8 cellular contexts compared by ENCODE assay signal in genomic region chr2:148926291-148926961, GRCh38. TPM values are rescaled to one million over a fixed set of nuclear protein-coding genes. Genes with fewer than 3 reads are reported as not detected.
DNase-seq lines count a peak whose midpoint lies in the region; ATAC-seq and TF ChIP-seq lines count a peak whose summit lies in the region.

No MANE protein-coding gene starts in this region.

- in situ Hi-C loops in KBM-7 (cut with MboI; ENCODE audit: low pct_unique_long_range_greater_than_20kb, low sequenced_read_pairs), result no loop called here

- H3K27me3 ChIP-seq in dorsolateral prefrontal cortex, result no peaks in the 10 kb centered on the region
- H3K27me3 ChIP-seq in mucosa of rectum (ENCODE audit: control insufficient read depth in 2 of 2, insufficient read depth in 2 of 2, low read length in 2 of 2), result no peaks in the 10 kb centered on the region
- no peaks in the 10 kb centered on the region for H3K27me3 ChIP-seq in subcutaneous abdominal adipose tissue (ENCODE audit: control insufficient read depth in 5 of 5, insufficient read depth in 4 of 5, low read length in 5 of 5)

- H3K9me3 ChIP-seq in mucosa of rectum (ENCODE audit: control insufficient read depth in 2 of 2, low read length in 2 of 2) (no peaks in the 10 kb centered on the region), subcutaneous abdominal adipose tissue (ENCODE audit: control insufficient read depth in 5 of 5, low read length in 5 of 5) (no peaks in the 10 kb centered on the region)

- no peaks in the 10 kb centered on the region for H3K36me3 ChIP-seq in mucosa of rectum (ENCODE audit: control insufficient read depth in 2 of 2, insufficient read depth in 2 of 2, low read length in 2 of 2)
- H3K36me3 ChIP-seq in subcutaneous abdominal adipose tissue (ENCODE audit: control insufficient read depth in 5 of 5, insufficient read depth in 5 of 5, low read length in 5 of 5), result no peaks in the 10 kb centered on the region

- peak overlapping the region in 44 of 59 donors; percentile 1 to 52 (median 28) for H3K4me3 ChIP-seq in dorsolateral prefrontal cortex
- peak overlapping the region; percentile 29 to 39 for H3K4me3 ChIP-seq in mucosa of rectum (ENCODE audit: low read length in 2 of 2)
- peak overlapping the region in 4 of 5 donors; percentile 11 to 50 (median 40) for H3K4me3 ChIP-seq in subcutaneous abdominal adipose tissue (ENCODE audit: low read depth in 1 of 5, low read length in 5 of 5)

- DNase-seq in GM03348 (ENCODE audit: low spot score) (peak; percentile 71), KBM-7 (peak; percentile 64), dorsolateral prefrontal cortex (peak; percentile 58 to 92 (median 72)), NCI-H2196 (lab: John Stamatoyannopoulos, UW; ENCODE audit: unreplicated experiment) (no peak)
- DNase-seq in activated CD4-positive, CD25-positive, alpha-beta regulatory T cell treated with anti-CD3 and anti-CD28 coated beads, Interleukin-2, amount 50 U/mL, for 72 hours, result peak; percentile 44

- intact Hi-C loops in dorsolateral prefrontal cortex (cut with DNase I), result loop anchor here (1.0 to 10.0 kb wide), 6 partner anchors 50 to 282 kb away; partner anchors contain the start of genes EPC2 (in 1 of the 2) and KIF5C (in 1 of the 2)

- TF ChIP-seq CTCF in dorsolateral prefrontal cortex (IDR thresholded peaks at IDR 0.05 in 54 of 56, conservative IDR thresholded peaks at IDR 0.05 in 2 of 56; ENCODE audit: low read depth in 1 of 56, partially characterized antibody in 56 of 56), result peak; percentile 50 to 84 (median 71)

- ATAC-seq in GM21619 (IDR thresholded peaks at IDR 0.05; ENCODE audit: unreplicated experiment), result peak; percentile 86

- no peaks in the 10 kb centered on the region for H3K4me1 ChIP-seq in mucosa of rectum (ENCODE audit: control insufficient read depth in 2 of 2, insufficient read depth in 2 of 2, low read length in 2 of 2)
- peaks cover 0 to 10% (median 6%) of the 10 kb centered on the region in 5 donors for H3K4me1 ChIP-seq in subcutaneous abdominal adipose tissue (ENCODE audit: control insufficient read depth in 5 of 5, insufficient read depth in 5 of 5, low read length in 5 of 5)

- H3K9ac ChIP-seq in mucosa of rectum (ENCODE audit: low read depth in 1 of 2, low read length in 2 of 2) (no peak overlapping the region), subcutaneous abdominal adipose tissue (ENCODE audit: low read length in 5 of 5) (no peak overlapping the region)

- H3K27ac ChIP-seq in dorsolateral prefrontal cortex, result peak overlapping the region; percentile 7 to 98 (median 91)
- H3K27ac ChIP-seq in mucosa of rectum (ENCODE audit: low read depth in 2 of 2, low read length in 2 of 2), result no peak overlapping the region
- H3K27ac ChIP-seq in subcutaneous abdominal adipose tissue (ENCODE audit: low read depth, low read length), result no peak overlapping the region

RNA-seq across cellular contexts. Expression of gene KIF5C, which starts 51.4 kb away (rescaled TPM):
- total RNA-seq in dorsolateral prefrontal cortex, result 100 to 1,000 TPM; 329 to 792 (median 457) TPM

Comparison
In these comparisons a context has a peak if more than half of its experiments do, and no peak if none do; other contexts are left out.
1. H3K27ac ChIP-seq: peak in dorsolateral prefrontal cortex (59 of 59); none in mucosa of rectum (0 of 2) and subcutaneous abdominal adipose tissue (single experiment).
2. Peak in every context shown above with its lines, with median percentiles within 50 percentile points of each other: H3K4me3 ChIP-seq.